Comparison of ENCODE assay signal across 18 cellular contexts in genomic region chr9:26812217-26812616, GRCh38.
DNase-seq lines count a peak whose midpoint lies in the region; ATAC-seq and TF ChIP-seq lines count a peak whose summit lies in the region.
"Had no signal": no experiment of that assay in that cellular context is flagged by ENCODE, and none has a peak within 500 bp of the region (broad histone marks: within the 10 kb centered on the region; RNA-seq: fewer than 3 reads in every experiment).

No MANE protein-coding gene starts in this region.

- H3K4me1 Mint-ChIP-seq in activated CD8-positive, alpha-beta T cell treated with anti-CD3 and anti-CD28 coated beads for 36 hours (ENCODE audit: low read depth), result no peaks in the 10 kb centered on the region

- peak; percentile 5 for DNase-seq in astrocyte of the hippocampus (ENCODE audit: low read depth, low spot score)
- no peak for DNase-seq in stimulated activated CD8-positive, alpha-beta memory T cell treated with anti-CD3 and anti-CD28 coated beads, Interleukin-4, amount 100 ng/mL, for 48 hours
- no peak for DNase-seq in activated CD8-positive, alpha-beta T cell treated with anti-CD3 and anti-CD28 coated beads for 36 hours
- DNase-seq: DMS 273 treated with DMSO at 0.1 percent for 48 hours, GDM1, H9, KG1, NCI-H1092, NCI-H2227 treated with DMSO at 0.1 percent for 48 hours, NCI-H524 treated with DMSO at 0.1 percent for 48 hours, Peyer's patch had no signal

- no peaks in the 10 kb centered on the region for H3K9me3 Mint-ChIP-seq in activated CD8-positive, alpha-beta T cell treated with anti-CD3 and anti-CD28 coated beads for 36 hours

- intact Hi-C loops in activated CD8-positive, alpha-beta T cell treated with anti-CD3 and anti-CD28 coated beads for 36 hours (cut with micrococcal nuclease), result no loop called here

- H3K27ac Mint-ChIP-seq in activated CD8-positive, alpha-beta T cell treated with anti-CD3 and anti-CD28 coated beads for 36 hours, result no peak overlapping the region
- H3K27ac Mint-ChIP-seq: H9 had no signal

- peak; percentile 56 for ATAC-seq in GM18519 (IDR thresholded peaks at IDR 0.05; ENCODE audit: low FRiP score, unreplicated experiment)
- ATAC-seq in GM19452 (IDR thresholded peaks at IDR 0.05; ENCODE audit: unreplicated experiment), result peak; percentile 61
- ATAC-seq in HG02938 (IDR thresholded peaks at IDR 0.05; ENCODE audit: unreplicated experiment), result peak; percentile 61
- ATAC-seq in GM18861 (IDR thresholded peaks at IDR 0.05; ENCODE audit: unreplicated experiment), result no peak
- no peak for ATAC-seq in GM21737 (IDR thresholded peaks at IDR 0.05; ENCODE audit: unreplicated experiment)
- no peak for ATAC-seq in activated CD8-positive, alpha-beta T cell treated with anti-CD3 and anti-CD28 coated beads for 36 hours
- ATAC-seq: HepG2, Right ventricle myocardium inferior had no signal

- peaks cover 4% of the 10 kb centered on the region for H3K27me3 Mint-ChIP-seq in activated CD8-positive, alpha-beta T cell treated with anti-CD3 and anti-CD28 coated beads for 36 hours

- TF ChIP-seq CTCF in activated CD8-positive, alpha-beta T cell treated with anti-CD3 and anti-CD28 coated beads for 36 hours (IDR thresholded peaks at IDR 0.05), result no peak

- CTCF ChIA-PET in activated CD8-positive, alpha-beta T cell treated with anti-CD3 and anti-CD28 coated beads for 36 hours (lab: Charles Lee), result no interaction called here

- POLR2A ChIA-PET in activated CD8-positive, alpha-beta T cell treated with anti-CD3 and anti-CD28 coated beads for 36 hours (lab: Charles Lee), result no interaction called here

- no peaks in the 10 kb centered on the region for H3K36me3 Mint-ChIP-seq in activated CD8-positive, alpha-beta T cell treated with anti-CD3 and anti-CD28 coated beads for 36 hours (ENCODE audit: low read depth)

- no peak overlapping the region for H3K4me3 Mint-ChIP-seq in activated CD8-positive, alpha-beta T cell treated with anti-CD3 and anti-CD28 coated beads for 36 hours
- H3K4me3 Mint-ChIP-seq: H9 had no signal

Comparison
In these comparisons a context has a peak if more than half of its experiments do, and no peak if none do; other contexts are left out.
1. ATAC-seq: peak in GM18519 (single experiment), GM19452 (single experiment) and HG02938 (single experiment); none in GM18861 (single experiment), GM21737 (single experiment) and activated CD8-positive, alpha-beta T cell treated with anti-CD3 and anti-CD28 coated beads for 36 hours (single experiment).